In the genomic region with DNA sequence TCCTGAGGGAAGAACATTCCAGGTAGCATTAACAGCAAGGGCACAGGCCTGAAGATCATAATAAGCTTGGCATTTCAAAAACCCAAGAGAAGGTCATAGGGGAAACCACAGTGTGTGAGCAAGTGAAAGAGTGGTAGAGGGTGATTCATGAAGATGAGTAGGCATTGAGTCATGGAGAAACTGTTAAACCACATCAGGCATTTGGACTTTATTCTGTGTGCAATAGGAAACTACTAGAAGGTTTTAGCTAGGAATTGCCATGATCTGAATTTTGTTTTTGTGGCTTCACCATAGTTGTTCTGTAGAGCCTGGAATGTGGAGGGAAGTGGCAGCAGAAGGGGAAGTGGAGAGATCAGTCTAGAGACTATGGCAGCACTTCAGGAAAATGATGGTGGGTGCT, we compare ENCODE assay signal across 1 cellular context.
TF ChIP-seq lines count a peak whose summit lies in the region.

No MANE protein-coding gene starts in this region.

TF ChIP-seq in WTC11, 78 proteins besides CTCF, POLR2A, EP300 and RAD21 (continued from another document):
- TF ChIP-seq, protein P1, sequence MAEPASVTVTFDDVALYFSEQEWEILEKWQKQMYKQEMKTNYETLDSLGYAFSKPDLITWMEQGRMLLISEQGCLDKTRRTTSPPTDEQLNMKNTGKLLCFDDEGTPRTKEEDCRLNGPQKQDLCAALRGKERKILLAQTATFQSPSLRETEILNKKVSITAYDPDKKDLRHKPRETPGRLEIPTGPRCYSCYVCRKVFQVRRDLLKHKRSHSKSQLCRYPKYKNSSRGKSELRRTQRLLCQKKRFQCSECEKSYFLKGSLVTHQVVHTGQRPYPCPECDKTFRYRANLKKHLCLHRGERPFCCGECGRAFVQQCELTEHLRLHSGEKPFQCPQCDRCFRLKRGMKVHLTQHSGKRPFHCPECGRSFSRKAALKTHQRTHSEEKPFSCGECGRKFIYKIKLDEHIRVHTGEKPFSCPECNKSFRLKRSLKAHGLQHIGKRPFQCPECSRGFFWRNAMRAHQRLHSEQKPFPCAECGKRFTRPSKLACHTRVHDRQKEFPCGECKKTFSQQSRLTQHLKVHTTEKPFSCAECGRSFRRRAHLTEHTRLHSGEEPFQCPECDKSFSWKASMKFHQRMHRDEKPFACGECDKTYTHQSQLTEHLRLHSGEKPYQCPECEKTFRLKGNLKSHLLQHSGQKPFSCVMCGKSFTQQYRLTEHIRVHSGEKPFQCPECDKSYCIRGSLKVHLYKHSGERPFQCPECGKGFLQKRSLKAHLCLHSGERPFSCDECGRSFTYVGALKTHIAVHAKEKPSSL (CRISPR knock-in tag; conservative IDR thresholded peaks at IDR 0.05), result no peak
